Comparison of ENCODE assay signal across 8 cellular contexts in genomic region chr1:9181176-9181906, GRCh38. TPM values are rescaled to one million over a fixed set of nuclear protein-coding genes. Genes with fewer than 3 reads are reported as not detected.
DNase-seq lines count a peak whose midpoint lies in the region; ATAC-seq and TF ChIP-seq lines count a peak whose summit lies in the region.

No MANE protein-coding gene starts in this region.

- peaks cover 0 to 6% of the 10 kb centered on the region in 2 donors for H3K36me3 ChIP-seq in left lung

- H3K4me3 ChIP-seq in left lung = peak overlapping the region; percentile 70 to 86

- peaks cover 0 to 30% of the 10 kb centered on the region in 2 donors for H3K27me3 ChIP-seq in left lung

- peak in 2 of 3 experiments; percentile 34 to 54 for DNase-seq in NCI-H1417 (lab: John Stamatoyannopoulos, UW)
- no peak for DNase-seq in NCI-H1417 treated with DMSO at 0.1 percent for 48 hours (lab: John Stamatoyannopoulos, UW)
- peak; percentile 70 for DNase-seq in LoVo (ENCODE audit: low spot score)
- DNase-seq in activated CD4-positive, alpha-beta T cell treated with anti-CD3 and anti-CD28 coated beads for 24 hours (ENCODE audit: low read depth in 2 of 2) = peak; percentile 65 to 70
- DNase-seq in left lung = peak; percentile 83 to 96
- peak; percentile 76 for DNase-seq in stimulated activated CD4-positive, alpha-beta T cell treated with anti-CD3 and anti-CD28 coated beads, Interleukin-4, amount 100 ng/mL, for 24 hours

- peaks cover 13 to 50% of the 10 kb centered on the region in 2 donors for H3K4me1 ChIP-seq in left lung

- H3K27ac ChIP-seq in cingulate gyrus (ENCODE audit: low read depth, low read length) (peak overlapping the region; percentile 47), left lung (peak overlapping the region; percentile 65 to 86)

- H3K9me3 ChIP-seq in left lung = no peaks in the 10 kb centered on the region

- peak; percentile 90 to 95 for TF ChIP-seq CTCF in left lung (IDR thresholded peaks at IDR 0.05)

- intact Hi-C loops in left lung (cut with DNase I) = loop anchor here in 1 of 2 donors (5.0 kb wide), 1 partner anchor 39 kb away; no protein-coding TSS in a partner anchor

- ATAC-seq in left lung (peak; percentile 83), GM19395 (IDR thresholded peaks at IDR 0.05; ENCODE audit: unreplicated experiment) (no peak)

RNA-seq across cellular contexts. Expression of gene GPR157, which starts 52.4 kb away (rescaled TPM):
- 10 to 100 TPM; 18.8 to 23.0 TPM for total RNA-seq in left lung

RNA-seq across cellular contexts. Expression of gene H6PD, which starts 53.2 kb away (rescaled TPM):
- 10 to 100 TPM; 33.0 to 42.6 TPM for total RNA-seq in left lung
